12 cellular contexts compared by ENCODE assay signal in genomic region chr19:46944123-46944718, GRCh38.
DNase-seq lines count a peak whose midpoint lies in the region; ATAC-seq and TF ChIP-seq lines count a peak whose summit lies in the region.
"Had no signal": no experiment of that assay in that cellular context is flagged by ENCODE, and none has a peak within 500 bp of the region (broad histone marks: within the 10 kb centered on the region; RNA-seq: fewer than 3 reads in every experiment).

No MANE protein-coding gene starts in this region.

- H3K36me3 ChIP-seq in colonic mucosa (no peaks in the 10 kb centered on the region), thymus (ENCODE audit: control insufficient read depth, insufficient read depth) (peaks cover 17% of the 10 kb centered on the region)

- H3K27ac ChIP-seq in colonic mucosa (peak overlapping the region; percentile 79), thymus (ENCODE audit: low read depth) (peak overlapping the region; percentile 1)

- no peak overlapping the region for H3K4me3 ChIP-seq in colonic mucosa
- H3K4me3 ChIP-seq in thymus (ENCODE audit: low read length), result no peak overlapping the region
- H3K4me3 ChIP-seq: body of pancreas had no signal

- no peak for TF ChIP-seq CTCF in colonic mucosa (IDR thresholded peaks at IDR 0.05)

- ATAC-seq in GM21619 (IDR thresholded peaks at IDR 0.05; ENCODE audit: unreplicated experiment) (no peak), HG02938 (IDR thresholded peaks at IDR 0.05; ENCODE audit: unreplicated experiment) (no peak)

- intact Hi-C loops in colonic mucosa (cut with DNase I), result no loop called here

- H3K4me1 ChIP-seq in colonic mucosa (peaks cover 8% of the 10 kb centered on the region), thymus (ENCODE audit: control insufficient read depth, insufficient read depth, low read length) (peaks cover 4% of the 10 kb centered on the region)

- H3K27me3 ChIP-seq in colonic mucosa (no peaks in the 10 kb centered on the region), thymus (ENCODE audit: control insufficient read depth, insufficient read depth) (no peaks in the 10 kb centered on the region)
- H3K27me3 ChIP-seq: body of pancreas had no signal

- no peaks in the 10 kb centered on the region for H3K9me3 ChIP-seq in colonic mucosa
- H3K9me3 ChIP-seq in thymus (ENCODE audit: control insufficient read depth), result no peaks in the 10 kb centered on the region
- H3K9me3 ChIP-seq: body of pancreas had no signal

- 91% methylated on average over 5 of the region's 5 CpGs for WGBS in thymus

- DNase-seq in NCI-H2171 treated with DMSO at 0.1 percent for 48 hours (lab: John Stamatoyannopoulos, UW), result peak; percentile 69
- no peak for DNase-seq in NCI-H2171 (lab: John Stamatoyannopoulos, UW)
- no peak for DNase-seq in colonic mucosa
- DNase-seq in midbrain (lab: John Stamatoyannopoulos, UW), result peak; percentile 17
- DNase-seq in T1000 (lab: John Stamatoyannopoulos, UW), result no peak
- DNase-seq: 8988T, kidney glomerular epithelial cell, T-helper 9 cell had no signal

- H3K9ac ChIP-seq in colonic mucosa (ENCODE audit: low read depth in 2 of 2, low read length in 2 of 2), result peak overlapping the region in 1 of 2 donors; percentile 75

Comparison
In these comparisons a context has a peak if more than half of its experiments do, and no peak if none do; other contexts are left out.
1. DNase-seq: peak in NCI-H2171 treated with DMSO at 0.1 percent for 48 hours (single experiment) and midbrain (single experiment); none in NCI-H2171 (single experiment), colonic mucosa (single experiment) and T1000 (single experiment).